ENCODE assay signal across 23 cellular contexts in genomic region chr2:239587311-239587731, GRCh38.
"Had no signal": no experiment of that assay in that cellular context is flagged by ENCODE, and none has a peak within 500 bp of the region (broad histone marks: within the 10 kb centered on the region; RNA-seq: fewer than 3 reads in every experiment).

No MANE protein-coding gene starts in this region.

- H3K27me3 ChIP-seq: ascending aorta, brain microvascular endothelial cell, right lobe of liver, uterus had no signal

- H3K9me3 ChIP-seq: ascending aorta, right lobe of liver, transverse colon, uterus had no signal

- H3K4me3 ChIP-seq: ascending aorta, right lobe of liver, transverse colon, uterus had no signal

- H3K4me3 Mint-ChIP-seq: activated naive CD4-positive, alpha-beta T cell treated with anti-CD3 and anti-CD28 coated beads, Interleukin-2, amount 50 U/mL, for 24 hours; activated T-cell treated with anti-CD3 and anti-CD28 coated beads, Interleukin-2, amount 50 U/mL, for 24 hours; activated T-helper 17 cell treated with anti-CD3 and anti-CD28 coated beads, Interleukin-2, amount 50 U/mL, for 72 hours; memory B cell; nephron; stimulated activated naive B cell treated with anti-CD40 and anti-IgM and Interleukin-4, amounts not matched to agents 10 μg/mL and 1 μg/mL and 100 μg/mL, for 72 hours had no signal

- H3K27ac ChIP-seq: ascending aorta, brain microvascular endothelial cell, parathyroid adenoma, right lobe of liver, transverse colon, uterus, WERI-Rb-1 had no signal

- H3K9me3 Mint-ChIP-seq: activated naive CD4-positive, alpha-beta T cell treated with anti-CD3 and anti-CD28 coated beads, Interleukin-2, amount 50 U/mL, for 24 hours had no signal

- H3K36me3 Mint-ChIP-seq: activated naive CD4-positive, alpha-beta T cell treated with anti-CD3 and anti-CD28 coated beads, Interleukin-2, amount 50 U/mL, for 24 hours; memory B cell; stimulated activated naive B cell treated with anti-CD40 and anti-IgM and Interleukin-4, amounts not matched to agents 10 μg/mL and 1 μg/mL and 100 μg/mL, for 72 hours had no signal

- H3K4me1 Mint-ChIP-seq: activated naive CD4-positive, alpha-beta T cell treated with anti-CD3 and anti-CD28 coated beads, Interleukin-2, amount 50 U/mL, for 24 hours; activated T-helper 17 cell treated with anti-CD3 and anti-CD28 coated beads, Interleukin-2, amount 50 U/mL, for 72 hours; memory B cell; stimulated activated naive B cell treated with anti-CD40 and anti-IgM and Interleukin-4, amounts not matched to agents 10 μg/mL and 1 μg/mL and 100 μg/mL, for 72 hours had no signal

- H3K27ac Mint-ChIP-seq: activated naive CD4-positive, alpha-beta T cell treated with anti-CD3 and anti-CD28 coated beads, Interleukin-2, amount 50 U/mL, for 24 hours; activated T-cell treated with anti-CD3 and anti-CD28 coated beads, Interleukin-2, amount 50 U/mL, for 24 hours; activated T-helper 17 cell treated with anti-CD3 and anti-CD28 coated beads, Interleukin-2, amount 50 U/mL, for 72 hours; memory B cell; nephron; stimulated activated naive B cell treated with anti-CD40 and anti-IgM and Interleukin-4, amounts not matched to agents 10 μg/mL and 1 μg/mL and 100 μg/mL, for 72 hours had no signal

- H3K4me1 ChIP-seq: ascending aorta, parathyroid adenoma, right lobe of liver, transverse colon, uterus had no signal

- DNase-seq: activated CD4-positive, alpha-beta T cell treated with anti-CD3 and anti-CD28 coated beads for 1 hour; activated T-cell treated with anti-CD3 and anti-CD28 coated beads, Interleukin-2, amount 50 U/mL, for 24 hours; brain microvascular endothelial cell; central memory CD4-positive, alpha-beta T cell; effector memory CD4-positive, alpha-beta T cell; hippocampal formation; left ventricle myocardium superior; nucleus accumbens; small intestine; stimulated activated CD4-positive, alpha-beta T cell treated with anti-CD3 and anti-CD28 coated beads, Interleukin-2, amount 100 ng/mL, for 48 hours; stimulated activated CD8-positive, alpha-beta memory T cell treated with anti-CD3 and anti-CD28 coated beads, Interleukin-4, amount 100 ng/mL, for 48 hours; stimulated activated naive B cell treated with anti-CD40 and anti-IgM and Interleukin-4, amounts not matched to agents 10 μg/mL and 1 μg/mL and 100 μg/mL, for 72 hours; transverse colon; uterus; WERI-Rb-1 had no signal

- H3K36me3 ChIP-seq: ascending aorta, brain microvascular endothelial cell, right lobe of liver, transverse colon, uterus, WERI-Rb-1 had no signal

- H3K27me3 Mint-ChIP-seq: activated naive CD4-positive, alpha-beta T cell treated with anti-CD3 and anti-CD28 coated beads, Interleukin-2, amount 50 U/mL, for 24 hours; activated T-helper 17 cell treated with anti-CD3 and anti-CD28 coated beads, Interleukin-2, amount 50 U/mL, for 72 hours had no signal

- ATAC-seq: activated T-helper 17 cell treated with anti-CD3 and anti-CD28 coated beads, Interleukin-2, amount 50 U/mL, for 72 hours; esophagus mucosa; left ventricle myocardium superior; stimulated activated naive B cell treated with anti-CD40 and anti-IgM and Interleukin-4, amounts not matched to agents 10 μg/mL and 1 μg/mL and 100 μg/mL, for 72 hours had no signal
